Comparison of ENCODE assay signal across 16 cellular contexts in the genomic region with DNA sequence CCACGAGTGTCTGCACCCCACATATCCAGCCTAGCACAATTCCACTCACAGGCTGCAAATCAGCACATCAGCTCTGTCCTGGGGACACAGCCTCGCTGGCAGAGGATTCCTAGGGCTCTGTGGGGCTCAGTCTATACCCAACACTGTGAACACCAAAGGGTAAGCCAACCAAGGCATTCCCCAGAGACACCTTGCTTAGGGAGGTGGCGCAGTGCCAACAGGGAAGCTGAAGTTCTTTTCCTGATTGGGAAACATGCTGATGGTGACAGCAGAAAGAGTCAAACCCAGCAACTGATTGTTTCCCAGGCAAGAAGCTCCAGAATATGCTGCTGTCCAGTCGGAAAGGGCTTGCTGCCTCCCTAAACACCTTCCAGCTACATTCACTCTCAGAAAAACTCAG.
"Had no signal": no experiment of that assay in that cellular context is flagged by ENCODE, and none has a peak within 500 bp of the region (broad histone marks: within the 10 kb centered on the region; RNA-seq: fewer than 3 reads in every experiment).

No MANE protein-coding gene starts in this region.

- DNase-seq: activated CD4-positive, alpha-beta T cell treated with anti-CD3 and anti-CD28 coated beads, Interleukin-2, amount 50 U/mL, for 48 hours; activated CD4-positive, CD25-positive, alpha-beta regulatory T cell treated with anti-CD3 and anti-CD28 coated beads, Interleukin-2, amount 50 U/mL, for 72 hours; activated gamma-delta T cell; activated T-cell treated with anti-CD3 and anti-CD28 coated beads, Interleukin-2, amount 50 U/mL, for 48 hours; amygdala; cerebellar nuclear complex; dorsolateral prefrontal cortex; foreskin melanocyte; left ventricle myocardium superior; ovary; stimulated activated CD4-positive, alpha-beta T cell treated with anti-CD3 and anti-CD28 coated beads, Interleukin-4, amount 100 ng/mL, for 4 hours; stomach; T-helper 9 cell had no signal

- H3K4me3 ChIP-seq: dorsolateral prefrontal cortex, ovary, stomach, thoracic aorta had no signal

- H3K36me3 ChIP-seq: ovary, stomach, thoracic aorta had no signal

- H3K9me3 ChIP-seq: ovary, stomach, thoracic aorta had no signal

- H3K4me3 Mint-ChIP-seq: activated naive CD8-positive, alpha-beta T cell; brain had no signal

- H3K27ac Mint-ChIP-seq: activated naive CD8-positive, alpha-beta T cell; brain had no signal

- H3K27ac ChIP-seq: dorsolateral prefrontal cortex, ovary, stomach, thoracic aorta had no signal

- H3K4me1 ChIP-seq: stomach had no signal

- H3K27me3 ChIP-seq: ovary had no signal

- ATAC-seq: left ventricle myocardium superior had no signal

- H3K4me1 Mint-ChIP-seq: brain had no signal
